Comparison of ENCODE assay signal across 8 cellular contexts in the genomic region with DNA sequence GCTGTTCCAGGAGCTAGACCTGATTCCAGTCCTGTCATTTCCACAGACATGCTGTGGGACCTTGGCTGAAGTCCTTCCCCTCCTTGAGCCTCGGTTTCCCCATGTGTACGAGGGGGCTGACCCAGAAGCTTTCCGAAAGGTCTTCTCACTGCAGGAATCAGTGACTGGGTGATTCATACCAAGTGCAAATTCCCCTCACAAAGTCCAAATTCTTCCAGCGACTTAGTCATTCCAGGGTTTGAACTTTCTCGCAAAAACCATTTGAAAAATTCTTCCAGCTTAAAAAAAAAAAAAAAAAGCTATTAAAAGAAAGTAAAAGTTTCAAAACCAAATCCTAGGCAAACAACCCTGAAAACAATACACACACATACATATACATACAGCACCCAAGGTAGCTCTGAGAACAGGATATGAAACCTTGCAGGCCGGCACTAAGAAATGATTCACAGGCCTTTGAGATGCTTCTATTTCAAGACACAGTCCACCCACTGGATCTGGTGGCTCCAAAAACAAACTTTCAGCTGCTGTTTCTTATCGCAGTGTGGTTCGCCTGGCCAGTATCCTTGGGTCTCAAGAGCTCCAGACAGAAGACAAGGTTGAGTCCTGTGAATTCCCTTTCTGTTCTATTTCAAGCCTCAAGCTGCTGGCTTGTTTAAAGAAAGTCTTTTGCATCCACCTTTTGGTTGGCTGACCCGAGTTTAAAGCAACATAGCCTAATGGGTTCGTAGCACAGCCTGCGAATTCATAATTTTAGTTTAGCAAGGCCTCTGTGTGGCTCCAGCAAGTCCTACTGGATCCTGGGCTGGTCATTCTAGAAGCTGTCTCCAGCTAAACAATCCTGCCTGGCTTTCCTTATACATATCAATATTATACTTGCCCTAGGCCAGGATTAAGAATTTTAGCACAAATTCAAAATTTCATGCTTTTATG. TPM values are rescaled to one million over a fixed set of nuclear protein-coding genes. Genes with fewer than 3 reads are reported as not detected.
A peak's percentile ranks its signal among the peaks of the same experiment; 100 is the strongest.
DNase-seq lines count a peak whose midpoint lies in the region; ATAC-seq and TF ChIP-seq lines count a peak whose summit lies in the region.

No MANE protein-coding gene starts in this region.

- no peak overlapping the region for H3K4me3 ChIP-seq in neural progenitor cell

- peak; percentile 77 for ATAC-seq in HG02840 (IDR thresholded peaks at IDR 0.05; ENCODE audit: low FRiP score, unreplicated experiment)

- H3K36me3 Mint-ChIP-seq in neural progenitor cell = no peaks in the 10 kb centered on the region

- no peaks in the 10 kb centered on the region for H3K9me3 Mint-ChIP-seq in neural progenitor cell

- no peaks in the 10 kb centered on the region for H3K9me3 ChIP-seq in neural progenitor cell (ENCODE audit: low read depth)

- no peak overlapping the region for H3K4me2 ChIP-seq in neural progenitor cell

- peaks cover 5% of the 10 kb centered on the region for H3F3A ChIP-seq in neural progenitor cell (ENCODE audit: low read depth)

- H3K4me1 ChIP-seq in neural progenitor cell = peaks cover 6% of the 10 kb centered on the region

- H3K79me2 ChIP-seq in neural progenitor cell (ENCODE audit: low read depth) = no peaks in the 10 kb centered on the region

- DNase-seq in SIG-M5 treated with dmso at 0.1 percent for 504 hours (lab: John Stamatoyannopoulos, UW; ENCODE audit: unreplicated experiment) (peak; percentile 57), SIG-M5 (lab: John Stamatoyannopoulos, UW) (no peak), RKO (ENCODE audit: low spot score) (peak; percentile 45), dedifferentiated amniotic fluid mesenchymal stem cell (ENCODE audit: extremely low spot score) (peak; percentile 49), neural progenitor cell (ENCODE audit: low spot score) (no peak), NCI-H1436 (lab: John Stamatoyannopoulos, UW) (no peak), DMS153 (lab: John Stamatoyannopoulos, UW) (no peak)

- peak overlapping the region; percentile 91 for H3K27ac Mint-ChIP-seq in neural progenitor cell

- H3K36me3 ChIP-seq in neural progenitor cell = no peaks in the 10 kb centered on the region

- peaks cover 3% of the 10 kb centered on the region for H3K27me3 Mint-ChIP-seq in neural progenitor cell (ENCODE audit: insufficient read depth, low read depth)

- H4K20me1 ChIP-seq in neural progenitor cell (ENCODE audit: low read depth) = no peaks in the 10 kb centered on the region

- no peak overlapping the region for H3K9ac ChIP-seq in neural progenitor cell

- H3K27ac ChIP-seq in neural progenitor cell = no peak overlapping the region

- peaks cover 49% of the 10 kb centered on the region for H3K4me1 Mint-ChIP-seq in neural progenitor cell

- no peak for TF ChIP-seq CTCF in neural progenitor cell (IDR thresholded peaks at IDR 0.05)

- no peak overlapping the region for H3K4me3 Mint-ChIP-seq in neural progenitor cell

- H2AFZ ChIP-seq in neural progenitor cell (replicated peaks) = peak overlapping the region; percentile 33

- H3K27me3 ChIP-seq in neural progenitor cell = no peaks in the 10 kb centered on the region

RNA-seq across cellular contexts. Expression of gene ID3, which starts 18.0 kb away (rescaled TPM):
- 99.9 and 235 TPM in 2 replicates for total RNA-seq in neural progenitor cell (ENCODE audit: low replicate concordance)

RNA-seq across cellular contexts. Expression of gene E2F2, which starts 46.3 kb away (rescaled TPM):
- 3.4 and 7.0 TPM in 2 replicates for total RNA-seq in neural progenitor cell (ENCODE audit: low replicate concordance)

Comparison
In these comparisons a context has a peak if more than half of its experiments do, and no peak if none do; other contexts are left out.
1. DNase-seq: peak in SIG-M5 treated with dmso at 0.1 percent for 504 hours (single experiment), RKO (single experiment) and dedifferentiated amniotic fluid mesenchymal stem cell (single experiment); none in SIG-M5 (single experiment), neural progenitor cell (single experiment), NCI-H1436 (single experiment) and DMS153 (single experiment).